12 cellular contexts compared by ENCODE assay signal in the genomic region with DNA sequence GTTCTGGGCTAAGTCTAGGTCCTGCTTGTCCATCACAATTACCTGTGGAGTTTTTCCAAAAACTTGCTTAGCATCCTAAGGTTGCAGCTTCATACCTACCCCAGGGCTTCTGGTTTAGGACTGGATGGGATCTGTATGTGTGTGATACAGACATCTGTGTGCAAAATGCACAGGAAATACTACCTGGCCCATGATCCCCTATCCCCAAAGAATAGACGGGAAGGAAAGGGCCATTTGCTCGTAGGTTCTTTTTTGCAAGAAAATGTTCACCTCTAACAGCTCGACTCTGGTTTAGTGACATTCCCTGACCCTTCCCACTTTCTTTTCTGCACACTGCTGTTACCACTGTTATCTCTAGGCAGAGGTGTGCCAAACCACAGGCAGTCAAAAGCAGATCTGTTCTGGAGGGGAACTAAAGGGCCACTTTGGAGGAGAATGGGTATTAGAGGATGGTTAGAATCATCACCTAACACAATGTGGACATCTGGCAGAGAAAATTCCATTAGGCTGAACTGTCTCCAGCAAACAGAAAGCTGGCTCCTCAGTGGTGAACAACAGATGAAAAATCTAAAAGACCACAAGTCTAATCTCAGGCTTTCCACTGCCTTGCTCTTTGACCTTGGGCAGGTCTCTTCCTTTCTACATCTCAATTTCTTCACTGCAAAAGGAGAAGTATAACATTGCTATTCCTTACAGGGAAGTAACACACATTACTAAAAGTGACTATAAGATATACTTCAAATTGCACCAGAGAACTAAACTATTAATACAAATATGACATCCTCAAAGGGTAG.
DNase-seq lines count a peak whose midpoint lies in the region; ATAC-seq and TF ChIP-seq lines count a peak whose summit lies in the region.
"Had no signal": no experiment of that assay in that cellular context is flagged by ENCODE, and none has a peak within 500 bp of the region (broad histone marks: within the 10 kb centered on the region; RNA-seq: fewer than 3 reads in every experiment).

No MANE protein-coding gene starts in this region.

- H3K4me2 ChIP-seq in skeletal muscle satellite cell (ENCODE audit: low read length) = peak overlapping the region; percentile 64

- peak overlapping the region; percentile 56 for H3K9ac ChIP-seq in skeletal muscle satellite cell (ENCODE audit: low read depth, low read length)

- no peak for TF ChIP-seq CTCF in Panc1 (IDR thresholded peaks at IDR 0.05)

- CTCF ChIA-PET in Panc1 (lab: Charles Lee) = no interaction called here

- POLR2A ChIA-PET in Panc1 (lab: Charles Lee) = no interaction called here

- no peak overlapping the region for H3K27ac ChIP-seq in Panc1 (ENCODE audit: low read length)
- peak overlapping the region; percentile 67 for H3K27ac ChIP-seq in epithelial cell of prostate

- TSS peak; percentile 17 for BruUV-seq in Panc1 (replicated peaks; lab: Mats Ljungman, UMichigan)

- in situ Hi-C loops in Panc1 (cut with HindIII; ENCODE audit: low pct_unique_long_range_greater_than_20kb, low sequenced_read_pairs) = no loop called here

- H3K4me3 ChIP-seq in Panc1 (ENCODE audit: low read depth in 2 of 2, low read length in 2 of 2) (no peak overlapping the region), skeletal muscle satellite cell (ENCODE audit: low read length) (peak overlapping the region; percentile 39), H7 (ENCODE audit: insufficient read depth, low read depth, low read length) (no peak overlapping the region)
- H3K4me3 ChIP-seq: sigmoid colon, tibial nerve had no signal

- ATAC-seq in Panc1 = peak; percentile 65; the same call in 1 of the 2 replicates

- DNase-seq in NOMO-1 treated with DMSO at 0.1 percent for 48 hours (lab: John Stamatoyannopoulos, UW; ENCODE audit: unreplicated experiment) (peak; percentile 50), NOMO-1 treated with dmso at 0.1 percent for 144 hours (lab: John Stamatoyannopoulos, UW; ENCODE audit: unreplicated experiment) (no peak), Panc1 (ENCODE audit: low read depth, low spot score) (peak; percentile 47), epithelial cell of prostate (ENCODE audit: low read depth, low spot score) (no peak), DMS79 (lab: John Stamatoyannopoulos, UW) (no peak), H7 (no peak)
- DNase-seq in stimulated activated CD8-positive, alpha-beta memory T cell treated with anti-CD3 and anti-CD28 coated beads, Interleukin-4, amount 100 ng/mL, for 48 hours = no peak
- DNase-seq: activated T-cell treated with anti-CD3 and anti-CD28 coated beads, Interleukin-2, amount 50 U/mL, for 1 hour; NCI-H69; sigmoid colon had no signal

- H3K36me3 ChIP-seq in Panc1 (ENCODE audit: control insufficient read depth, insufficient read depth, low read length) = no peaks in the 10 kb centered on the region
- no peaks in the 10 kb centered on the region for H3K36me3 ChIP-seq in skeletal muscle satellite cell (ENCODE audit: insufficient read depth, low read length)
- H3K36me3 ChIP-seq in H7 (replicated peaks; ENCODE audit: control insufficient read depth, insufficient read depth, low read length) = no peaks in the 10 kb centered on the region
- H3K36me3 ChIP-seq: sigmoid colon had no signal

- H3K9me3 ChIP-seq in Panc1 (ENCODE audit: control insufficient read depth, insufficient read depth, low read depth, low read length) = no peaks in the 10 kb centered on the region
- H3K9me3 ChIP-seq in skeletal muscle satellite cell (replicated peaks; ENCODE audit: low read length) = no peaks in the 10 kb centered on the region
- H3K9me3 ChIP-seq: sigmoid colon, tibial nerve had no signal

- intact Hi-C loops in Panc1 (cut with micrococcal nuclease; ENCODE audit: unreplicated experiment) = no loop called here

- H3K27me3 ChIP-seq in Panc1 (ENCODE audit: control insufficient read depth, insufficient read depth, low read length) (no peaks in the 10 kb centered on the region), skeletal muscle satellite cell (ENCODE audit: control insufficient read depth, insufficient read depth, low read length) (no peaks in the 10 kb centered on the region), H7 (ENCODE audit: control insufficient read depth, insufficient read depth, low read length) (no peaks in the 10 kb centered on the region)
- H3K27me3 ChIP-seq: sigmoid colon, tibial nerve had no signal

- H3K4me1 ChIP-seq in Panc1 (ENCODE audit: control insufficient read depth, insufficient read depth, low read length) = peaks cover 9% of the 10 kb centered on the region; the same call in 1 of the 2 replicates
- peaks cover 65% of the 10 kb centered on the region for H3K4me1 ChIP-seq in skeletal muscle satellite cell (ENCODE audit: control insufficient read depth, insufficient read depth, low read length)

Comparison
In these comparisons a context has a peak if more than half of its experiments do, and no peak if none do; other contexts are left out.
1. DNase-seq: peak in NOMO-1 treated with DMSO at 0.1 percent for 48 hours (single experiment) and Panc1 (single experiment); none in NOMO-1 treated with dmso at 0.1 percent for 144 hours (single experiment), epithelial cell of prostate (single experiment), stimulated activated CD8-positive, alpha-beta memory T cell treated with anti-CD3 and anti-CD28 coated beads, Interleukin-4, amount 100 ng/mL, for 48 hours (single experiment), DMS79 (single experiment) and H7 (single experiment).